ENCODE assay signal across 10 cellular contexts in the genomic region with DNA sequence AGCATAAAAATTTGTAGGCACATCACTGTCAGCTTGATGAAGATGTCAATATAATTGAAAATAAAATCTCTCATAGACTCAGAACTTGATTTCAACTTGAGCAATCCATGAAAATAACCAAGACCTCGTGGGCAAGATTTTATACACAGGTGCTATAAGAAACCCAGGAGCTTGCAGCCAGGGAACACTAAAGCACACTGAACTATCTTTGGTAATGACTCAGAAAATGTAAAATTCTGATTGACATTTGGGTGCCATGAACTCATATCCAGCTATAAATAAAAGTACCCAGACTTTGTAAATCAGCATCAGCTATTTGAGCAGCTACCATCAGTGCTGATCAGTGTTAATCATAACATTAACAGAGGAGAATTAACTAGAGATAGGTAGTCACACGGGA.
"Had no signal": no experiment of that assay in that cellular context is flagged by ENCODE, and none has a peak within 500 bp of the region (broad histone marks: within the 10 kb centered on the region; RNA-seq: fewer than 3 reads in every experiment).

No MANE protein-coding gene starts in this region.

- H3K4me2 ChIP-seq: KMS-11 had no signal

- H3K9me3 ChIP-seq: HAP-1 had no signal

- H3K9ac ChIP-seq: GM23248, KMS-11 had no signal

- H3K4me1 ChIP-seq: HAP-1 had no signal

- H3K4me1 Mint-ChIP-seq: IgD-negative memory B cell had no signal

- H3K36me3 Mint-ChIP-seq: IgD-negative memory B cell had no signal

- ATAC-seq: HepG2 had no signal

- H3K36me3 ChIP-seq: HAP-1 had no signal

- H3K4me3 Mint-ChIP-seq: HFFc6, IgD-negative memory B cell had no signal

- H2AFZ ChIP-seq: GM23248 had no signal

- H3K9me3 Mint-ChIP-seq: HFFc6, IgD-negative memory B cell had no signal

- H3K4me3 ChIP-seq: GM23248, HAP-1 had no signal

- H3K27ac ChIP-seq: GM23248, HL-60, KMS-11 had no signal

- H3K27ac Mint-ChIP-seq: HFFc6, IgD-negative memory B cell had no signal

- DNase-seq: GM23248, GOT3, H7, HFFc6, KBM-7 had no signal
